In genomic region chr5:155094455-155094854, GRCh38 we compare ENCODE assay signal across 14 cellular contexts.
"Had no signal": no experiment of that assay in that cellular context is flagged by ENCODE, and none has a peak within 500 bp of the region (broad histone marks: within the 10 kb centered on the region; RNA-seq: fewer than 3 reads in every experiment).

No MANE protein-coding gene starts in this region.

- H3K27ac ChIP-seq: psoas muscle, testis had no signal

- H3K36me3 ChIP-seq: sigmoid colon had no signal

- DNase-seq: activated CD4-positive, alpha-beta T cell treated with anti-CD3 and anti-CD28 coated beads, Interleukin-2, amount 50 U/mL, for 1 hour; activated naive CD4-positive, alpha-beta T cell treated with anti-CD3 and anti-CD28 coated beads for 36 hours; activated T-cell treated with anti-CD3 and anti-CD28 coated beads for 4 hours; effector memory CD8-positive, alpha-beta T cell; erythroblast; glutamatergic neuron; nephron progenitor cell; psoas muscle; sigmoid colon; stimulated activated CD4-positive, alpha-beta T cell treated with anti-CD3 and anti-CD28 coated beads, Interleukin-12 subunit alpha, Interleukin-12 subunit beta, amount 100 ng/mL, for 4 hours; stimulated activated naive CD4-positive, alpha-beta T cell; testis had no signal

- H3K27me3 ChIP-seq: sigmoid colon, testis had no signal

- H3K4me1 ChIP-seq: psoas muscle, testis had no signal

- H3K4me3 ChIP-seq: psoas muscle, sigmoid colon, testis had no signal

- H3K9me3 ChIP-seq: psoas muscle, sigmoid colon, testis had no signal

- ATAC-seq: activated T-helper 17 cell treated with anti-CD3 and anti-CD28 coated beads, Interleukin-2, amount 50 U/mL, for 72 hours; effector memory CD8-positive, alpha-beta T cell; left lobe of liver had no signal
